8 cellular contexts compared by ENCODE assay signal in the genomic region with DNA sequence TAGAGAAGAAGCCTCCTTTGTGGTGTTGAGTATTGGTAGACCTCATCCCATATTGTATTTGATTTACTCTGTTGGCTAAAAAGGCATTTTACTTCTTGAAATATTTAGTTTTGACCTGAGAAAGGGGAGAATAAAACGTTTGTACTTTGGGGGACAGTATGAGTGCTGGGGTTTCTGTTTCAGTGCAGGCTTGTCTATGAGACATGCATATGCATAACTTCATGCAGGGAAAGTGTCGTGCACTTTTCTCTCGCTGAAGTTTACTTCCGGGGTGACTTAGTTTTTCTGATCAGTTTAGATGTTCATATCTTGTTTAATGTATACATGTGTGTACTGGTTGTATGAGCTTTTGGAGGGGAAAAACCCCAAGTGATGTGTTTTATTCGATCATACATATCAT. TPM values are rescaled to one million over a fixed set of nuclear protein-coding genes. Genes with fewer than 3 reads are reported as not detected.
DNase-seq lines count a peak whose midpoint lies in the region; ATAC-seq and TF ChIP-seq lines count a peak whose summit lies in the region.

No MANE protein-coding gene starts in this region.

- peak overlapping the region; percentile 98 for H3K27ac Mint-ChIP-seq in activated CD4-positive, alpha-beta T cell treated with anti-CD3 and anti-CD28 coated beads for 36 hours
- peak overlapping the region; percentile 82 for H3K27ac Mint-ChIP-seq in stimulated activated memory B cell treated with anti-CD40 and anti-IgM and Interleukin-4, amounts not matched to agents 10 μg/mL and 1 μg/mL and 100 μg/mL, for 72 hours

- CTCF ChIA-PET in activated CD4-positive, alpha-beta T cell treated with anti-CD3 and anti-CD28 coated beads for 36 hours (lab: Charles Lee): interaction anchor here (1.2 to 1.9 kb wide), 2 partner anchors 14 to 16 kb away, joined by 5 read pairs; no protein-coding TSS in a partner anchor

- peak; percentile 80 for ATAC-seq in activated CD4-positive, alpha-beta T cell treated with anti-CD3 and anti-CD28 coated beads for 36 hours
- ATAC-seq in HG03025 (IDR thresholded peaks at IDR 0.05; ENCODE audit: low FRiP score, unreplicated experiment): peak; percentile 62
- peak; percentile 50 for ATAC-seq in stimulated activated memory B cell treated with anti-CD40 and anti-IgM and Interleukin-4, amounts not matched to agents 10 μg/mL and 1 μg/mL and 100 μg/mL, for 72 hours

- intact Hi-C loops in activated CD4-positive, alpha-beta T cell treated with anti-CD3 and anti-CD28 coated beads for 36 hours (cut with DNase I, micrococcal nuclease): loop anchor here (1.0 to 10.0 kb wide), 11 partner anchors 10 to 1470 kb away; partner anchors contain the start of genes UTRN (in 2 of the 2), FBXO30 (in 1 of the 2) and SF3B5 (in 1 of the 2)

- H3K27me3 Mint-ChIP-seq in activated CD4-positive, alpha-beta T cell treated with anti-CD3 and anti-CD28 coated beads for 36 hours: no peaks in the 10 kb centered on the region
- H3K27me3 Mint-ChIP-seq in stimulated activated memory B cell treated with anti-CD40 and anti-IgM and Interleukin-4, amounts not matched to agents 10 μg/mL and 1 μg/mL and 100 μg/mL, for 72 hours: no peaks in the 10 kb centered on the region

- peaks cover 7% of the 10 kb centered on the region for H3K9me3 Mint-ChIP-seq in activated CD4-positive, alpha-beta T cell treated with anti-CD3 and anti-CD28 coated beads for 36 hours (ENCODE audit: low read depth)
- peaks cover 3% of the 10 kb centered on the region for H3K9me3 Mint-ChIP-seq in stimulated activated memory B cell treated with anti-CD40 and anti-IgM and Interleukin-4, amounts not matched to agents 10 μg/mL and 1 μg/mL and 100 μg/mL, for 72 hours

- H3K36me3 Mint-ChIP-seq in activated CD4-positive, alpha-beta T cell treated with anti-CD3 and anti-CD28 coated beads for 36 hours (ENCODE audit: low read depth): peaks cover 11% of the 10 kb centered on the region
- peaks cover 18% of the 10 kb centered on the region for H3K36me3 Mint-ChIP-seq in stimulated activated memory B cell treated with anti-CD40 and anti-IgM and Interleukin-4, amounts not matched to agents 10 μg/mL and 1 μg/mL and 100 μg/mL, for 72 hours

- peak; percentile 66 for DNase-seq in activated CD4-positive, alpha-beta T cell treated with anti-CD3 and anti-CD28 coated beads for 36 hours
- DNase-seq in activated CD4-positive, alpha-beta T cell treated with anti-CD3 and anti-CD28 coated beads, Interleukin-2, amount 50 U/mL, for 1 hour: no peak
- peak; percentile 40 for DNase-seq in activated naive CD4-positive, alpha-beta T cell treated with anti-CD3 and anti-CD28 coated beads, Interleukin-2, amount 50 U/mL, for 16 hours
- DNase-seq in OCI-M2 (lab: John Stamatoyannopoulos, UW; ENCODE audit: unreplicated experiment) (no peak), GM13976 (ENCODE audit: low spot score) (no peak), OCI-M1 (lab: John Stamatoyannopoulos, UW) (no peak)

- no peak for TF ChIP-seq CTCF in GM13976 (IDR thresholded peaks at IDR 0.05; ENCODE audit: borderline replicate concordance, control extremely low read depth, extremely low read depth, insufficient read depth, missing control alignments)

- POLR2A ChIA-PET in activated CD4-positive, alpha-beta T cell treated with anti-CD3 and anti-CD28 coated beads for 36 hours (lab: Charles Lee): interaction anchor here (0.7 to 1.2 kb wide), 3 partner anchors 11 to 97 kb away, joined by 3 to 4 read pairs (median 3); no protein-coding TSS in a partner anchor

- peak overlapping the region; percentile 82 for H3K4me3 Mint-ChIP-seq in activated CD4-positive, alpha-beta T cell treated with anti-CD3 and anti-CD28 coated beads for 36 hours
- peak overlapping the region; percentile 78 for H3K4me3 Mint-ChIP-seq in stimulated activated memory B cell treated with anti-CD40 and anti-IgM and Interleukin-4, amounts not matched to agents 10 μg/mL and 1 μg/mL and 100 μg/mL, for 72 hours

- H3K4me1 Mint-ChIP-seq in activated CD4-positive, alpha-beta T cell treated with anti-CD3 and anti-CD28 coated beads for 36 hours: peaks cover 73% of the 10 kb centered on the region
- peaks cover 94% of the 10 kb centered on the region for H3K4me1 Mint-ChIP-seq in stimulated activated memory B cell treated with anti-CD40 and anti-IgM and Interleukin-4, amounts not matched to agents 10 μg/mL and 1 μg/mL and 100 μg/mL, for 72 hours

- in situ Hi-C loops in GM13976 (cut with MboI; ENCODE audit: low sequenced_read_pairs, unreplicated experiment): no loop called here

RNA-seq across cellular contexts. Expression of gene UTRN, which starts 59.5 kb away (rescaled TPM):
- total RNA-seq in activated CD4-positive, alpha-beta T cell treated with anti-CD3 and anti-CD28 coated beads for 36 hours: 10 to 100 TPM; 43.4 to 46.2 TPM

Comparison
In these comparisons a context has a peak if more than half of its experiments do, and no peak if none do; other contexts are left out.
1. DNase-seq: peak in activated CD4-positive, alpha-beta T cell treated with anti-CD3 and anti-CD28 coated beads for 36 hours (single experiment) and activated naive CD4-positive, alpha-beta T cell treated with anti-CD3 and anti-CD28 coated beads, Interleukin-2, amount 50 U/mL, for 16 hours (single experiment); none in activated CD4-positive, alpha-beta T cell treated with anti-CD3 and anti-CD28 coated beads, Interleukin-2, amount 50 U/mL, for 1 hour (single experiment), OCI-M2 (single experiment), GM13976 (single experiment) and OCI-M1 (single experiment).
2. Peak in every context shown above with its lines, with median percentiles within 50 percentile points of each other: ATAC-seq.